ENCODE assay signal across 8 cellular contexts in the genomic region with DNA sequence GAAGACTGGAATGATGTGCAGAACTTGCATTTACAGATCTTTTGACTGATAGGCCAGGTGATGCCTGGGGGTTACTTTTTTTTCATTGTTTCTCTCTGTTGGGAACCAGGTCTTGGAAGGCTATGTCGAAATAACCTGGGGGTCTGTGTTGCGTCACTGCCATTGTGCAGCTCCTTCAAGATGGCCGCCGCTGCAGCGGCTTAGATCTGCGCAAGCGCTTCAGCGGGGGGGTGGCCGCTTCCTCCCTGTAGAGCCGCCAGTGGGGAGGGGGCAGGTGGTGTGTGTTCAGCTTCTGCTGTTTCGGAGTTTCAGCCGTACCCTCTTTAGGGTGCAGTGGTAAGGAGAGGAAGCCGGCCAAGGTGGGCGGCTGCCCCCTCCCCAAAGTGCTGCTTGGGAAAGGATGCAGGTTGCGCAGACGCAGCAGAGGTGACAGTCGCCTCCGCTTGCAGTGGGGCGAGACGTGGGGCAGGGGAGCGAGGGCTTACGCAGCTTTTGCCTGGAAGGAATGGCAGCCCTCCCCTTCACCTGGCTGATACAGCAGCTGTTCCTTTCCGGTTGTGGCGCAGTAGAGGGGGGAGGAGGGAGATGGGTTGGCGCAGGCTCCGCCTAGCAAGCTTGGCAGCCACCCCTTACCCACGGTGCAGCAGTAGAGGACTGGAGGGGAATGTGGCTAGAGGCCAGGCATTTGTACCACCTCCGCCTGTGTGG. TPM values are rescaled to one million over a fixed set of nuclear protein-coding genes. Genes with fewer than 3 reads are reported as not detected.
DNase-seq lines count a peak whose midpoint lies in the region; ATAC-seq and TF ChIP-seq lines count a peak whose summit lies in the region.

No MANE protein-coding gene starts in this region.

- DNase-seq in NCI-H187 treated with DMSO at 0.1 percent for 48 hours (lab: John Stamatoyannopoulos, UW): peak; percentile 58
- DNase-seq in activated CD4-positive, CD25-positive, alpha-beta regulatory T cell treated with anti-CD3 and anti-CD28 coated beads, Interleukin-2, amount 50 U/mL, for 72 hours: peak; percentile 57
- DNase-seq in cerebellum (ENCODE audit: low spot score): peak; percentile 76
- DNase-seq in kidney glomerular epithelial cell (lab: John Stamatoyannopoulos, UW): peak; percentile 54
- peak; percentile 45 to 52 for DNase-seq in stimulated activated CD4-positive, alpha-beta T cell treated with anti-CD3 and anti-CD28 coated beads, Interleukin-15, amount 100 ng/mL, for 48 hours (ENCODE audit: low read depth in 2 of 2)
- DNase-seq in NOMO-1 treated with dmso at 0.1 percent for 144 hours (lab: John Stamatoyannopoulos, UW; ENCODE audit: unreplicated experiment): no peak

- TF ChIP-seq CTCF in GM12875 (IDR thresholded peaks at IDR 0.05; ENCODE audit: borderline replicate concordance, insufficient read depth, low read depth, low read length): no peak

- ATAC-seq in HG02798 (IDR thresholded peaks at IDR 0.05; ENCODE audit: poor library complexity, unreplicated experiment): peak; percentile 79

- H3K4me3 ChIP-seq in GM12875 (ENCODE audit: low read depth, low read length): peak overlapping the region; percentile 68

RNA-seq across cellular contexts. Expression of gene SNRPN, which starts 1.5 kb away (rescaled TPM):
- total RNA-seq in cerebellum: 236 TPM

RNA-seq across cellular contexts. Expression of gene SNURF, which starts 1.5 kb away (rescaled TPM):
- total RNA-seq in cerebellum: 100 TPM
